1 cellular context compared by ENCODE assay signal in genomic region chr3:53842436-53843194, GRCh38.
TF ChIP-seq lines count a peak whose summit lies in the region.

No MANE protein-coding gene starts in this region.

TF ChIP-seq in GM23338, 12 proteins besides CTCF, POLR2A, EP300 and RAD21:
- no peak for TF ChIP-seq JUNB (IDR thresholded peaks at IDR 0.05; ENCODE audit: unreplicated experiment)
- TF ChIP-seq POLR2AphosphoS5 (IDR thresholded peaks at IDR 0.05; ENCODE audit: low read depth) = no peak
- TF ChIP-seq EZH2phosphoT487 (IDR thresholded peaks at IDR 0.05; ENCODE audit: unreplicated experiment) = no peak
